ENCODE assay signal across 34 cellular contexts in the genomic region with DNA sequence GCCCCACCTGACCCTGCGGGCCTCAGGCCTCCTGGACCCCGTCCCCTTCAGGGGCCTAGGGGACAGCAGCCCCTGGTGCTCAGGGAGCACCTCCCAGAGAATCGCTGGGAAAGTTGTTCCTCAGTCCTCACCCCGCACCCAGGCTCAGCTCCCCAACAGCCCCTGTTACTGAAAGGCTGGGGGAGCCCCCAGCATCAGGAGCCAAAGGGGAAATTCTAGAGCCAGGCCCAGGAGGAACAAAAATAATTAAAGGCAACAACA.
"Had no signal": no experiment of that assay in that cellular context is flagged by ENCODE, and none has a peak within 500 bp of the region (broad histone marks: within the 10 kb centered on the region; RNA-seq: fewer than 3 reads in every experiment).

No MANE protein-coding gene starts in this region.

- H3K36me3 Mint-ChIP-seq: activated CD8-positive, alpha-beta memory T cell treated with anti-CD3 and anti-CD28 coated beads, Interleukin-2, amount 10 ng/mL, durations not matched to agents 7 days and 5 days; activated naive CD4-positive, alpha-beta T cell treated with anti-CD3 and anti-CD28 coated beads, Interleukin-2, amount 10 ng/mL, durations not matched to agents 7 days and 5 days; activated naive CD8-positive, alpha-beta T cell; activated naive CD8-positive, alpha-beta T cell treated with anti-CD3 and anti-CD28 coated beads, Interleukin-2, amount 10 ng/mL, durations not matched to agents 7 days and 5 days had no signal

- H3K4me3 Mint-ChIP-seq: activated CD4-positive, alpha-beta memory T cell treated with anti-CD3 and anti-CD28 coated beads, Interleukin-2, amount 10 ng/mL, durations not matched to agents 7 days and 5 days; activated CD4-positive, alpha-beta T cell treated with anti-CD3 and anti-CD28 coated beads for 36 hours; activated CD4-positive, alpha-beta T cell treated with anti-CD3 and anti-CD28 coated beads, Interleukin-2, amount 10 ng/mL, durations not matched to agents 7 days and 5 days; activated CD8-positive, alpha-beta memory T cell treated with anti-CD3 and anti-CD28 coated beads, Interleukin-2, amount 10 ng/mL, durations not matched to agents 7 days and 5 days; activated CD8-positive, alpha-beta T cell treated with anti-CD3 and anti-CD28 coated beads, Interleukin-2, amount 10 ng/mL, durations not matched to agents 7 days and 5 days; activated naive CD4-positive, alpha-beta T cell treated with anti-CD3 and anti-CD28 coated beads, Interleukin-2, amount 10 ng/mL, durations not matched to agents 7 days and 5 days; activated naive CD4-positive, alpha-beta T cell treated with anti-CD3 and anti-CD28 coated beads, Interleukin-2, amount 50 U/mL, for 24 hours; activated naive CD8-positive, alpha-beta T cell; activated naive CD8-positive, alpha-beta T cell treated with anti-CD3 and anti-CD28 coated beads, Interleukin-2, amount 10 ng/mL, durations not matched to agents 7 days and 5 days; activated naive CD8-positive, alpha-beta T cell treated with anti-CD3 and anti-CD28 coated beads, Interleukin-2, amount 50 U/mL, for 24 hours; activated T-cell treated with anti-CD3 and anti-CD28 coated beads, Interleukin-2, amount 50 U/mL, for 24 hours; brain; T-helper 1 cell treated with Interleukin-12 subunit alpha and Interleukin-12 subunit beta and Interleukin-4 antibody, amounts not matched to agents 30 μg/mL and 1 μg/mL, for 36 hours; T-helper 2 cell treated with Interferon-gamma antibody and Interleukin-4, amounts not matched to agents 5 μg/mL and 100 μg/mL, for 36 hours; WTC11 had no signal

- H3K27me3 ChIP-seq: ascending aorta had no signal

- H3K27me3 Mint-ChIP-seq: activated CD4-positive, alpha-beta memory T cell treated with anti-CD3 and anti-CD28 coated beads, Interleukin-2, amount 10 ng/mL, durations not matched to agents 7 days and 5 days; activated CD4-positive, alpha-beta T cell treated with anti-CD3 and anti-CD28 coated beads for 36 hours; activated CD4-positive, alpha-beta T cell treated with anti-CD3 and anti-CD28 coated beads, Interleukin-2, amount 10 ng/mL, durations not matched to agents 7 days and 5 days; activated CD8-positive, alpha-beta memory T cell treated with anti-CD3 and anti-CD28 coated beads, Interleukin-2, amount 10 ng/mL, durations not matched to agents 7 days and 5 days; activated naive CD4-positive, alpha-beta T cell treated with anti-CD3 and anti-CD28 coated beads, Interleukin-2, amount 10 ng/mL, durations not matched to agents 7 days and 5 days; activated naive CD4-positive, alpha-beta T cell treated with anti-CD3 and anti-CD28 coated beads, Interleukin-2, amount 50 U/mL, for 24 hours; activated naive CD8-positive, alpha-beta T cell; activated naive CD8-positive, alpha-beta T cell treated with anti-CD3 and anti-CD28 coated beads, Interleukin-2, amount 10 ng/mL, durations not matched to agents 7 days and 5 days; activated T-cell treated with anti-CD3 and anti-CD28 coated beads, Interleukin-2, amount 50 U/mL, for 24 hours had no signal

- H3K36me3 ChIP-seq: ascending aorta, WERI-Rb-1 had no signal

- DNase-seq: activated CD4-positive, alpha-beta memory T cell treated with anti-CD3 and anti-CD28 coated beads, Interleukin-2, amount 10 ng/mL, durations not matched to agents 7 days and 5 days; activated CD4-positive, alpha-beta T cell treated with anti-CD3 and anti-CD28 coated beads for 1 hour; activated CD4-positive, alpha-beta T cell treated with anti-CD3 and anti-CD28 coated beads for 36 hours; activated CD4-positive, alpha-beta T cell treated with anti-CD3 and anti-CD28 coated beads for 48 hours; activated CD4-positive, alpha-beta T cell treated with anti-CD3 and anti-CD28 coated beads, Interleukin-2, amount 10 ng/mL, durations not matched to agents 7 days and 5 days; activated CD4-positive, alpha-beta T cell treated with anti-CD3 and anti-CD28 coated beads, Interleukin-2, amount 50 U/mL, for 48 hours; activated CD4-positive, CD25-positive, alpha-beta regulatory T cell; activated CD8-positive, alpha-beta memory T cell treated with anti-CD3 and anti-CD28 coated beads, Interleukin-2, amount 10 ng/mL, durations not matched to agents 7 days and 5 days; activated CD8-positive, alpha-beta memory T cell treated with anti-CD3 and anti-CD28 coated beads, Interleukin-2, amount 50 U/mL, for 48 hours; activated CD8-positive, alpha-beta T cell treated with anti-CD3 and anti-CD28 coated beads, Interleukin-2, amount 10 ng/mL, durations not matched to agents 7 days and 5 days; activated effector memory CD4-positive, alpha-beta T cell treated with Interleukin-2 at 50 U/mL for 16 hours; activated gamma-delta T cell; activated naive CD4-positive, alpha-beta T cell treated with anti-CD3 and anti-CD28 coated beads, Interleukin-2, amount 10 ng/mL, durations not matched to agents 7 days and 5 days; activated naive CD4-positive, alpha-beta T cell treated with Interleukin-2 at 50 U/mL for 16 hours; activated naive CD8-positive, alpha-beta T cell treated with anti-CD3 and anti-CD28 coated beads, Interleukin-2, amount 10 ng/mL, durations not matched to agents 7 days and 5 days; activated naive CD8-positive, alpha-beta T cell treated with anti-CD3 and anti-CD28 coated beads, Interleukin-2, amount 50 U/mL, for 24 hours; activated T-cell treated with anti-CD3 and anti-CD28 coated beads, Interleukin-2, amount 50 U/mL, for 24 hours; activated T-cell treated with anti-CD3 and anti-CD28 coated beads, Interleukin-2, amount 50 U/mL, for 48 hours; amygdala; anterior cingulate cortex; central memory CD4-positive, alpha-beta T cell; T-helper 1 cell; T-helper 2 cell; T-helper 9 cell; WERI-Rb-1 had no signal

- H3K27ac ChIP-seq: ascending aorta, WERI-Rb-1 had no signal

- H3K4me1 ChIP-seq: ascending aorta had no signal

- H3K27ac Mint-ChIP-seq: activated CD4-positive, alpha-beta memory T cell treated with anti-CD3 and anti-CD28 coated beads, Interleukin-2, amount 10 ng/mL, durations not matched to agents 7 days and 5 days; activated CD4-positive, alpha-beta T cell treated with anti-CD3 and anti-CD28 coated beads for 36 hours; activated CD4-positive, alpha-beta T cell treated with anti-CD3 and anti-CD28 coated beads, Interleukin-2, amount 10 ng/mL, durations not matched to agents 7 days and 5 days; activated CD8-positive, alpha-beta memory T cell treated with anti-CD3 and anti-CD28 coated beads, Interleukin-2, amount 10 ng/mL, durations not matched to agents 7 days and 5 days; activated CD8-positive, alpha-beta T cell treated with anti-CD3 and anti-CD28 coated beads, Interleukin-2, amount 10 ng/mL, durations not matched to agents 7 days and 5 days; activated naive CD4-positive, alpha-beta T cell treated with anti-CD3 and anti-CD28 coated beads, Interleukin-2, amount 10 ng/mL, durations not matched to agents 7 days and 5 days; activated naive CD4-positive, alpha-beta T cell treated with anti-CD3 and anti-CD28 coated beads, Interleukin-2, amount 50 U/mL, for 24 hours; activated naive CD8-positive, alpha-beta T cell; activated naive CD8-positive, alpha-beta T cell treated with anti-CD3 and anti-CD28 coated beads, Interleukin-2, amount 10 ng/mL, durations not matched to agents 7 days and 5 days; activated naive CD8-positive, alpha-beta T cell treated with anti-CD3 and anti-CD28 coated beads, Interleukin-2, amount 50 U/mL, for 24 hours; activated T-cell treated with anti-CD3 and anti-CD28 coated beads, Interleukin-2, amount 50 U/mL, for 24 hours; activated T-helper 2 cell treated with anti-CD3 and anti-CD28 coated beads, Interferon-gamma antibody, Interleukin-2, Interleukin-4, amounts not matched to agents 10 μg/mL and 5 μg/mL and 100 μg/mL, durations not matched to agents 14 hours and 24 hours and 36 hours; brain; T-helper 1 cell treated with Interleukin-12 subunit alpha and Interleukin-12 subunit beta and Interleukin-4 antibody, amounts not matched to agents 30 μg/mL and 1 μg/mL, for 36 hours; T-helper 2 cell treated with Interferon-gamma antibody and Interleukin-4, amounts not matched to agents 5 μg/mL and 100 μg/mL, for 36 hours; WTC11 had no signal

- H3K9me3 Mint-ChIP-seq: activated naive CD4-positive, alpha-beta T cell treated with anti-CD3 and anti-CD28 coated beads, Interleukin-2, amount 50 U/mL, for 24 hours; activated naive CD8-positive, alpha-beta T cell treated with anti-CD3 and anti-CD28 coated beads, Interleukin-2, amount 50 U/mL, for 24 hours had no signal

- H3K9me3 ChIP-seq: ascending aorta had no signal

- H3K4me3 ChIP-seq: ascending aorta had no signal

- H3K4me1 Mint-ChIP-seq: activated CD4-positive, alpha-beta memory T cell treated with anti-CD3 and anti-CD28 coated beads, Interleukin-2, amount 10 ng/mL, durations not matched to agents 7 days and 5 days; activated CD4-positive, alpha-beta T cell treated with anti-CD3 and anti-CD28 coated beads for 36 hours; activated CD4-positive, alpha-beta T cell treated with anti-CD3 and anti-CD28 coated beads, Interleukin-2, amount 10 ng/mL, durations not matched to agents 7 days and 5 days; activated CD8-positive, alpha-beta memory T cell treated with anti-CD3 and anti-CD28 coated beads, Interleukin-2, amount 10 ng/mL, durations not matched to agents 7 days and 5 days; activated naive CD4-positive, alpha-beta T cell treated with anti-CD3 and anti-CD28 coated beads, Interleukin-2, amount 10 ng/mL, durations not matched to agents 7 days and 5 days; activated naive CD4-positive, alpha-beta T cell treated with anti-CD3 and anti-CD28 coated beads, Interleukin-2, amount 50 U/mL, for 24 hours; activated naive CD8-positive, alpha-beta T cell treated with anti-CD3 and anti-CD28 coated beads, Interleukin-2, amount 10 ng/mL, durations not matched to agents 7 days and 5 days; activated naive CD8-positive, alpha-beta T cell treated with anti-CD3 and anti-CD28 coated beads, Interleukin-2, amount 50 U/mL, for 24 hours; brain had no signal

- ATAC-seq: activated CD4-positive, alpha-beta T cell treated with anti-CD3 and anti-CD28 coated beads for 36 hours; activated CD4-positive, CD25-positive, alpha-beta regulatory T cell treated with anti-CD3 and anti-CD28 coated beads, Interleukin-2, amount 50 U/mL, for 24 hours; activated CD8-positive, alpha-beta memory T cell treated with anti-CD3 and anti-CD28 coated beads, Interleukin-2, amount 10 ng/mL, durations not matched to agents 7 days and 5 days; activated CD8-positive, alpha-beta T cell treated with anti-CD3 and anti-CD28 coated beads, Interleukin-2, amount 10 ng/mL, durations not matched to agents 7 days and 5 days; activated naive CD8-positive, alpha-beta T cell treated with anti-CD3 and anti-CD28 coated beads, Interleukin-2, amount 50 U/mL, for 24 hours had no signal
